Comparison of ENCODE assay signal across 8 cellular contexts in the genomic region with DNA sequence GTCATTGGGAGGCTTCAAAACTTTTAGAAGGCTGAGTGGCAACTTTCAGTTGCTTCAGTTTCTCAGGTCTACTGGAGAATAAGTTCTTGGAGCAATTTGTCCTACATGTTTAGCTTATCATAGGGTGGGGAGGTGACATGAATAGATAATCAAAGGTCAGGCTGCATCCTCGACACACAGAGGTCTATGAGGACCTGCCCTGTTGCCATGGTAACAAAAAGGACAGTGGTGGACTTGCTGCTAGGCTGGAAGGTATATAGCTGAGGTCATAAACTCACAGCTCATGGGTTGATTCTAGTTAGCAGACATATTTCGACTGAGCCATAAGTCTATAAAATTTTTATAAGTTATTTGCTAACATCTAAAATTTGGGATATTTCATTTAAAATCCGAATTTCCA.
"Had no signal": no experiment of that assay in that cellular context is flagged by ENCODE, and none has a peak within 500 bp of the region (broad histone marks: within the 10 kb centered on the region; RNA-seq: fewer than 3 reads in every experiment).

No MANE protein-coding gene starts in this region.

- FAIRE-seq: HTR-8/SVneo had no signal

- H3K9ac ChIP-seq: GM23248 had no signal

- H3K4me1 ChIP-seq: HAP-1 had no signal

- ATAC-seq: HCT116 had no signal

- H3K4me3 ChIP-seq: GM23248, HAP-1 had no signal

- H3K9me3 ChIP-seq: HAP-1 had no signal

- DNase-seq: GM23248, GOT3, H7, HFFc6, KG1 had no signal

- H3K36me3 ChIP-seq: HAP-1 had no signal

- H2AFZ ChIP-seq: GM23248 had no signal

- H3K27ac ChIP-seq: GM23248 had no signal
